1 cellular context compared by ENCODE assay signal in genomic region chr20:38446441-38447209, GRCh38.
TF ChIP-seq lines count a peak whose summit lies in the region.

No MANE protein-coding gene starts in this region.

TF ChIP-seq in HepG2, 621 proteins besides CTCF, POLR2A, EP300 and RAD21 (continued from another document and continues in another):
- TF ChIP-seq, protein P1, sequence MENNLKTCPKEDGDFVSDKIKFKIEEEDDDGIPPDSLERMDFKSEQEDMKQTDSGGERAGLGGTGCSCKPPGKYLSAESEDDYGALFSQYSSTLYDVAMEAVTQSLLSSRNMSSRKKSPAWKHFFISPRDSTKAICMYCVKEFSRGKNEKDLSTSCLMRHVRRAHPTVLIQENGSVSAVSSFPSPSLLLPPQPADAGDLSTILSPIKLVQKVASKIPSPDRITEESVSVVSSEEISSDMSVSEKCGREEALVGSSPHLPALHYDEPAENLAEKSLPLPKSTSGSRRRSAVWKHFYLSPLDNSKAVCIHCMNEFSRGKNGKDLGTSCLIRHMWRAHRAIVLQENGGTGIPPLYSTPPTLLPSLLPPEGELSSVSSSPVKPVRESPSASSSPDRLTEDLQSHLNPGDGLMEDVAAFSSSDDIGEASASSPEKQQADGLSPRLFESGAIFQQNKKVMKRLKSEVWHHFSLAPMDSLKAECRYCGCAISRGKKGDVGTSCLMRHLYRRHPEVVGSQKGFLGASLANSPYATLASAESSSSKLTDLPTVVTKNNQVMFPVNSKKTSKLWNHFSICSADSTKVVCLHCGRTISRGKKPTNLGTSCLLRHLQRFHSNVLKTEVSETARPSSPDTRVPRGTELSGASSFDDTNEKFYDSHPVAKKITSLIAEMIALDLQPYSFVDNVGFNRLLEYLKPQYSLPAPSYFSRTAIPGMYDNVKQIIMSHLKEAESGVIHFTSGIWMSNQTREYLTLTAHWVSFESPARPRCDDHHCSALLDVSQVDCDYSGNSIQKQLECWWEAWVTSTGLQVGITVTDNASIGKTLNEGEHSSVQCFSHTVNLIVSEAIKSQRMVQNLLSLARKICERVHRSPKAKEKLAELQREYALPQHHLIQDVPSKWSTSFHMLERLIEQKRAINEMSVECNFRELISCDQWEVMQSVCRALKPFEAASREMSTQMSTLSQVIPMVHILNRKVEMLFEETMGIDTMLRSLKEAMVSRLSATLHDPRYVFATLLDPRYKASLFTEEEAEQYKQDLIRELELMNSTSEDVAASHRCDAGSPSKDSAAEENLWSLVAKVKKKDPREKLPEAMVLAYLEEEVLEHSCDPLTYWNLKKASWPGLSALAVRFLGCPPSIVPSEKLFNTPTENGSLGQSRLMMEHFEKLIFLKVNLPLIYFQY (CRISPR knock-in tag; IDR thresholded peaks at IDR 0.05; ENCODE audit: borderline replicate concordance) = peak; percentile 82; the same call in 1 of the 2 replicates
- peak; percentile 72 for TF ChIP-seq PAXIP1 (CRISPR knock-in tag; conservative IDR thresholded peaks at IDR 0.05)
- TF ChIP-seq THAP11 (CRISPR knock-in tag; IDR thresholded peaks at IDR 0.05) = peak; percentile 96
- TF ChIP-seq, protein P2, sequence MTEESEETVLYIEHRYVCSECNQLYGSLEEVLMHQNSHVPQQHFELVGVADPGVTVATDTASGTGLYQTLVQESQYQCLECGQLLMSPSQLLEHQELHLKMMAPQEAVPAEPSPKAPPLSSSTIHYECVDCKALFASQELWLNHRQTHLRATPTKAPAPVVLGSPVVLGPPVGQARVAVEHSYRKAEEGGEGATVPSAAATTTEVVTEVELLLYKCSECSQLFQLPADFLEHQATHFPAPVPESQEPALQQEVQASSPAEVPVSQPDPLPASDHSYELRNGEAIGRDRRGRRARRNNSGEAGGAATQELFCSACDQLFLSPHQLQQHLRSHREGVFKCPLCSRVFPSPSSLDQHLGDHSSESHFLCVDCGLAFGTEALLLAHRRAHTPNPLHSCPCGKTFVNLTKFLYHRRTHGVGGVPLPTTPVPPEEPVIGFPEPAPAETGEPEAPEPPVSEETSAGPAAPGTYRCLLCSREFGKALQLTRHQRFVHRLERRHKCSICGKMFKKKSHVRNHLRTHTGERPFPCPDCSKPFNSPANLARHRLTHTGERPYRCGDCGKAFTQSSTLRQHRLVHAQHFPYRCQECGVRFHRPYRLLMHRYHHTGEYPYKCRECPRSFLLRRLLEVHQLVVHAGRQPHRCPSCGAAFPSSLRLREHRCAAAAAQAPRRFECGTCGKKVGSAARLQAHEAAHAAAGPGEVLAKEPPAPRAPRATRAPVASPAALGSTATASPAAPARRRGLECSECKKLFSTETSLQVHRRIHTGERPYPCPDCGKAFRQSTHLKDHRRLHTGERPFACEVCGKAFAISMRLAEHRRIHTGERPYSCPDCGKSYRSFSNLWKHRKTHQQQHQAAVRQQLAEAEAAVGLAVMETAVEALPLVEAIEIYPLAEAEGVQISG (CRISPR knock-in tag; IDR thresholded peaks at IDR 0.05) = peak; percentile 100
- peak; percentile 93; the same call in 1 of the 2 replicates for TF ChIP-seq LBX2 (CRISPR knock-in tag; IDR thresholded peaks at IDR 0.05; ENCODE audit: borderline replicate concordance)
- TF ChIP-seq, protein P3, sequence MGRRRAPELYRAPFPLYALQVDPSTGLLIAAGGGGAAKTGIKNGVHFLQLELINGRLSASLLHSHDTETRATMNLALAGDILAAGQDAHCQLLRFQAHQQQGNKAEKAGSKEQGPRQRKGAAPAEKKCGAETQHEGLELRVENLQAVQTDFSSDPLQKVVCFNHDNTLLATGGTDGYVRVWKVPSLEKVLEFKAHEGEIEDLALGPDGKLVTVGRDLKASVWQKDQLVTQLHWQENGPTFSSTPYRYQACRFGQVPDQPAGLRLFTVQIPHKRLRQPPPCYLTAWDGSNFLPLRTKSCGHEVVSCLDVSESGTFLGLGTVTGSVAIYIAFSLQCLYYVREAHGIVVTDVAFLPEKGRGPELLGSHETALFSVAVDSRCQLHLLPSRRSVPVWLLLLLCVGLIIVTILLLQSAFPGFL (CRISPR knock-in tag; IDR thresholded peaks at IDR 0.05) = peak; percentile 66; the same call in 1 of the 2 replicates
- TF ChIP-seq KMT2A (CRISPR knock-in tag; IDR thresholded peaks at IDR 0.05) = peak; percentile 99
- peak; percentile 86; the same call in 1 of the 2 replicates for TF ChIP-seq ZNF660 (CRISPR knock-in tag; IDR thresholded peaks at IDR 0.05; ENCODE audit: borderline replicate concordance, low read depth)
- TF ChIP-seq MBD4 (IDR thresholded peaks at IDR 0.05; ENCODE audit: borderline replicate concordance, low read length) = no peak
- TF ChIP-seq XRCC5 (optimal IDR thresholded peaks at IDR 0.05; ENCODE audit: low read length) = peak; percentile 100
- TF ChIP-seq ZNF550 (CRISPR knock-in tag; IDR thresholded peaks at IDR 0.05; ENCODE audit: borderline replicate concordance) = no peak
- TF ChIP-seq, protein P4, sequence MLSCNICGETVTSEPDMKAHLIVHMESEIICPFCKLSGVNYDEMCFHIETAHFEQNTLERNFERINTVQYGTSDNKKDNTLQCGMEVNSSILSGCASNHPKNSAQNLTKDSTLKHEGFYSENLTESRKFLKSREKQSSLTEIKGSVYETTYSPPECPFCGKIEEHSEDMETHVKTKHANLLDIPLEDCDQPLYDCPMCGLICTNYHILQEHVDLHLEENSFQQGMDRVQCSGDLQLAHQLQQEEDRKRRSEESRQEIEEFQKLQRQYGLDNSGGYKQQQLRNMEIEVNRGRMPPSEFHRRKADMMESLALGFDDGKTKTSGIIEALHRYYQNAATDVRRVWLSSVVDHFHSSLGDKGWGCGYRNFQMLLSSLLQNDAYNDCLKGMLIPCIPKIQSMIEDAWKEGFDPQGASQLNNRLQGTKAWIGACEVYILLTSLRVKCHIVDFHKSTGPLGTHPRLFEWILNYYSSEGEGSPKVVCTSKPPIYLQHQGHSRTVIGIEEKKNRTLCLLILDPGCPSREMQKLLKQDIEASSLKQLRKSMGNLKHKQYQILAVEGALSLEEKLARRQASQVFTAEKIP (CRISPR knock-in tag; IDR thresholded peaks at IDR 0.05; ENCODE audit: borderline replicate concordance) = no peak
- TF ChIP-seq ZNF234 (CRISPR knock-in tag; conservative IDR thresholded peaks at IDR 0.05) = no peak; the same call in 1 of the 2 replicates
- no peak for TF ChIP-seq ZNF282 (IDR thresholded peaks at IDR 0.05; ENCODE audit: partially characterized antibody)
- peak; percentile 94 for TF ChIP-seq ZNF124 (CRISPR knock-in tag; IDR thresholded peaks at IDR 0.05)
- TF ChIP-seq TBX2 (CRISPR knock-in tag; IDR thresholded peaks at IDR 0.05; ENCODE audit: borderline replicate concordance) = peak; percentile 98
- peak; percentile 89; the same call in 1 of the 2 replicates for TF ChIP-seq XBP1 (CRISPR knock-in tag; IDR thresholded peaks at IDR 0.05)
- TF ChIP-seq, protein P5, sequence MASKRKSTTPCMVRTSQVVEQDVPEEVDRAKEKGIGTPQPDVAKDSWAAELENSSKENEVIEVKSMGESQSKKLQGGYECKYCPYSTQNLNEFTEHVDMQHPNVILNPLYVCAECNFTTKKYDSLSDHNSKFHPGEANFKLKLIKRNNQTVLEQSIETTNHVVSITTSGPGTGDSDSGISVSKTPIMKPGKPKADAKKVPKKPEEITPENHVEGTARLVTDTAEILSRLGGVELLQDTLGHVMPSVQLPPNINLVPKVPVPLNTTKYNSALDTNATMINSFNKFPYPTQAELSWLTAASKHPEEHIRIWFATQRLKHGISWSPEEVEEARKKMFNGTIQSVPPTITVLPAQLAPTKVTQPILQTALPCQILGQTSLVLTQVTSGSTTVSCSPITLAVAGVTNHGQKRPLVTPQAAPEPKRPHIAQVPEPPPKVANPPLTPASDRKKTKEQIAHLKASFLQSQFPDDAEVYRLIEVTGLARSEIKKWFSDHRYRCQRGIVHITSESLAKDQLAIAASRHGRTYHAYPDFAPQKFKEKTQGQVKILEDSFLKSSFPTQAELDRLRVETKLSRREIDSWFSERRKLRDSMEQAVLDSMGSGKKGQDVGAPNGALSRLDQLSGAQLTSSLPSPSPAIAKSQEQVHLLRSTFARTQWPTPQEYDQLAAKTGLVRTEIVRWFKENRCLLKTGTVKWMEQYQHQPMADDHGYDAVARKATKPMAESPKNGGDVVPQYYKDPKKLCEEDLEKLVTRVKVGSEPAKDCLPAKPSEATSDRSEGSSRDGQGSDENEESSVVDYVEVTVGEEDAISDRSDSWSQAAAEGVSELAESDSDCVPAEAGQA (IDR thresholded peaks at IDR 0.05; ENCODE audit: low read depth) = peak; percentile 93
- TF ChIP-seq, protein P5 (CRISPR knock-in tag; IDR thresholded peaks at IDR 0.05; ENCODE audit: borderline replicate concordance) = peak; percentile 96
- TF ChIP-seq KDM4B (CRISPR knock-in tag; IDR thresholded peaks at IDR 0.05) = peak; percentile 97
- peak; percentile 99 for TF ChIP-seq MXI1 (IDR thresholded peaks at IDR 0.05; ENCODE audit: borderline replicate concordance, low read depth, low read length)
- peak; percentile 91; the same call in 1 of the 2 replicates for TF ChIP-seq ZNF790 (CRISPR knock-in tag; IDR thresholded peaks at IDR 0.05; ENCODE audit: borderline replicate concordance)
- TF ChIP-seq ZSCAN12 (CRISPR knock-in tag; IDR thresholded peaks at IDR 0.05) = peak; percentile 95
- peak; percentile 97 for TF ChIP-seq TOE1 (CRISPR knock-in tag; IDR thresholded peaks at IDR 0.05)
- no peak; the same call in 1 of the 2 replicates for TF ChIP-seq PAWR (CRISPR knock-in tag; IDR thresholded peaks at IDR 0.05; ENCODE audit: borderline replicate concordance)
- TF ChIP-seq ZNF230 (CRISPR knock-in tag; IDR thresholded peaks at IDR 0.05) = peak; percentile 96
- peak; percentile 99 for TF ChIP-seq REPIN1 (CRISPR knock-in tag; IDR thresholded peaks at IDR 0.05; ENCODE audit: borderline replicate concordance, low read depth)
- peak; percentile 98; the same call in 1 of the 2 replicates for TF ChIP-seq MZF1 (CRISPR knock-in tag; IDR thresholded peaks at IDR 0.05; ENCODE audit: borderline replicate concordance)
- TF ChIP-seq, protein P6, sequence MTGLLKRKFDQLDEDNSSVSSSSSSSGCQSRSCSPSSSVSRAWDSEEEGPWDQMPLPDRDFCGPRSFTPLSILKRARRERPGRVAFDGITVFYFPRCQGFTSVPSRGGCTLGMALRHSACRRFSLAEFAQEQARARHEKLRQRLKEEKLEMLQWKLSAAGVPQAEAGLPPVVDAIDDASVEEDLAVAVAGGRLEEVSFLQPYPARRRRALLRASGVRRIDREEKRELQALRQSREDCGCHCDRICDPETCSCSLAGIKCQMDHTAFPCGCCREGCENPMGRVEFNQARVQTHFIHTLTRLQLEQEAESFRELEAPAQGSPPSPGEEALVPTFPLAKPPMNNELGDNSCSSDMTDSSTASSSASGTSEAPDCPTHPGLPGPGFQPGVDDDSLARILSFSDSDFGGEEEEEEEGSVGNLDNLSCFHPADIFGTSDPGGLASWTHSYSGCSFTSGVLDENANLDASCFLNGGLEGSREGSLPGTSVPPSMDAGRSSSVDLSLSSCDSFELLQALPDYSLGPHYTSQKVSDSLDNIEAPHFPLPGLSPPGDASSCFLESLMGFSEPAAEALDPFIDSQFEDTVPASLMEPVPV (CRISPR knock-in tag; IDR thresholded peaks at IDR 0.05) = peak; percentile 96; the same call in 1 of the 2 replicates
- 0 out of 2 replicates have a peak, but pooled peaks have one; percentile 51 for TF ChIP-seq ZNF83 (CRISPR knock-in tag; IDR thresholded peaks at IDR 0.05; ENCODE audit: borderline replicate concordance)
- TF ChIP-seq ZNF589 (CRISPR knock-in tag; conservative IDR thresholded peaks at IDR 0.05) = peak; percentile 95; the same call in 1 of the 2 replicates
- TF ChIP-seq FOXK1 (CRISPR knock-in tag; IDR thresholded peaks at IDR 0.05; ENCODE audit: borderline replicate concordance, low read depth) = peak; percentile 98
- TF ChIP-seq, protein P7, sequence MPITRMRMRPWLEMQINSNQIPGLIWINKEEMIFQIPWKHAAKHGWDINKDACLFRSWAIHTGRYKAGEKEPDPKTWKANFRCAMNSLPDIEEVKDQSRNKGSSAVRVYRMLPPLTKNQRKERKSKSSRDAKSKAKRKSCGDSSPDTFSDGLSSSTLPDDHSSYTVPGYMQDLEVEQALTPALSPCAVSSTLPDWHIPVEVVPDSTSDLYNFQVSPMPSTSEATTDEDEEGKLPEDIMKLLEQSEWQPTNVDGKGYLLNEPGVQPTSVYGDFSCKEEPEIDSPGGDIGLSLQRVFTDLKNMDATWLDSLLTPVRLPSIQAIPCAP (CRISPR knock-in tag; IDR thresholded peaks at IDR 0.05; ENCODE audit: low read depth) = peak; percentile 71; the same call in 1 of the 2 replicates
- no peak for TF ChIP-seq CENPX (CRISPR knock-in tag; IDR thresholded peaks at IDR 0.05)
- peak; percentile 94; the same call in 1 of the 2 replicates for TF ChIP-seq RFXAP (CRISPR knock-in tag; IDR thresholded peaks at IDR 0.05; ENCODE audit: borderline replicate concordance)
